ENCODE assay signal across 12 cellular contexts in the genomic region with DNA sequence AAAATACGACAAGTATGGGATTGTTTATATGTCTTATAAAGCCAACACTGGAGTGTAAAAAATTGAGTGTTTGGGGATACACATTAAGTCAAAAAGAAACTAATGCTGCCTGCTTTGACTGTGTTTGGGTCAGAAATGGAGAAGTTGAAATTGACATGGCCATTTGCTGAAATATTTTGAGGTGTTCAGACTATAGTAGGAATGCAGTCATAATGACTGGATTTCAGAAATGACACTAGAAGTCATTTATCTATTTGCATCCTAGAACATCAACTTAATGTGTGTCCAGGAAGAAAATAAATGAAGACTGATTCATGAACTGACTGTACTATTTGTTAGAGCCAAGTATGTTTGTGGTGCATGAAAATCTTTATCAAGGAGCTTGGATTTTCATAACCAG. TPM values are rescaled to one million over a fixed set of nuclear protein-coding genes. Genes with fewer than 3 reads are reported as not detected.
DNase-seq lines count a peak whose midpoint lies in the region; ATAC-seq and TF ChIP-seq lines count a peak whose summit lies in the region.
"Had no signal": no experiment of that assay in that cellular context is flagged by ENCODE, and none has a peak within 500 bp of the region (broad histone marks: within the 10 kb centered on the region; RNA-seq: fewer than 3 reads in every experiment).

No MANE protein-coding gene starts in this region.

- no TSS peak for BruUV-seq in Panc1 (replicated peaks; lab: Mats Ljungman, UMichigan)

- H3K27ac ChIP-seq in Panc1 (ENCODE audit: low read length) (peak overlapping the region; percentile 57), tibial artery (no peak overlapping the region)
- H3K27ac ChIP-seq: ascending aorta had no signal

- in situ Hi-C loops in Panc1 (cut with HindIII; ENCODE audit: low pct_unique_long_range_greater_than_20kb, low sequenced_read_pairs): no loop called here

- intact Hi-C loops in Panc1 (cut with micrococcal nuclease; ENCODE audit: unreplicated experiment) (no loop called here), tibial artery (cut with DNase I; ENCODE audit: low total_unique reads) (no loop called here)

- H3K36me3 ChIP-seq in Panc1 (ENCODE audit: control insufficient read depth, insufficient read depth, low read length) (no peaks in the 10 kb centered on the region), tibial artery (no peaks in the 10 kb centered on the region)
- H3K36me3 ChIP-seq: ascending aorta had no signal

- H3K9me3 ChIP-seq in Panc1 (ENCODE audit: control insufficient read depth, insufficient read depth, low read depth, low read length): no peaks in the 10 kb centered on the region; the same call in 1 of the 2 replicates
- H3K9me3 ChIP-seq in tibial artery: no peaks in the 10 kb centered on the region
- H3K9me3 ChIP-seq: ascending aorta had no signal

- peak overlapping the region; percentile 74 for H3K27ac Mint-ChIP-seq in mesothelial cell of epicardium
- no peak overlapping the region for H3K27ac Mint-ChIP-seq in activated T-helper 17 cell treated with anti-CD3 and anti-CD28 coated beads, Interleukin-2, amount 50 U/mL, for 72 hours
- H3K27ac Mint-ChIP-seq: CD4-positive, alpha-beta memory T cell had no signal

- H3K4me1 ChIP-seq in Panc1 (ENCODE audit: control insufficient read depth, insufficient read depth, low read length) (peaks cover 28% of the 10 kb centered on the region), tibial artery (peaks cover 0 to 71% (median 15%) of the 10 kb centered on the region in 4 donors)
- H3K4me1 ChIP-seq: ascending aorta had no signal

- TF ChIP-seq CTCF in Panc1 (IDR thresholded peaks at IDR 0.05): no peak
- no peak for TF ChIP-seq CTCF in mesothelial cell of epicardium (IDR thresholded peaks at IDR 0.05; ENCODE audit: unreplicated experiment)
- TF ChIP-seq CTCF in tibial artery (IDR thresholded peaks at IDR 0.05): no peak

- CTCF ChIA-PET in Panc1 (lab: Charles Lee): no interaction called here

- H3K27me3 ChIP-seq in Panc1 (ENCODE audit: control insufficient read depth, insufficient read depth, low read length): no peaks in the 10 kb centered on the region
- H3K27me3 ChIP-seq in tibial artery: no peaks in the 10 kb centered on the region
- H3K27me3 ChIP-seq: ascending aorta had no signal

- no peak overlapping the region for H3K4me3 Mint-ChIP-seq in mesothelial cell of epicardium
- no peak overlapping the region for H3K4me3 Mint-ChIP-seq in activated T-helper 17 cell treated with anti-CD3 and anti-CD28 coated beads, Interleukin-2, amount 50 U/mL, for 72 hours
- H3K4me3 Mint-ChIP-seq: CD4-positive, alpha-beta memory T cell had no signal

- H3K36me3 Mint-ChIP-seq in mesothelial cell of epicardium: peaks cover 18% of the 10 kb centered on the region
- no peaks in the 10 kb centered on the region for H3K36me3 Mint-ChIP-seq in activated T-helper 17 cell treated with anti-CD3 and anti-CD28 coated beads, Interleukin-2, amount 50 U/mL, for 72 hours (ENCODE audit: low read depth)
- H3K36me3 Mint-ChIP-seq: CD4-positive, alpha-beta memory T cell had no signal

- POLR2A ChIA-PET in Panc1 (lab: Charles Lee): no interaction called here

- ATAC-seq in GM18520 (IDR thresholded peaks at IDR 0.05; ENCODE audit: unreplicated experiment) (peak; percentile 69), HG02870 (IDR thresholded peaks at IDR 0.05; ENCODE audit: unreplicated experiment) (peak; percentile 75), Panc1 (no peak), GM19324 (IDR thresholded peaks at IDR 0.05; ENCODE audit: low FRiP score, unreplicated experiment) (no peak)
- no peak for ATAC-seq in activated T-helper 17 cell treated with anti-CD3 and anti-CD28 coated beads, Interleukin-2, amount 50 U/mL, for 72 hours (replicated peaks)

- DNase-seq in Panc1 (ENCODE audit: low read depth, low spot score) (no peak), mesothelial cell of epicardium (ENCODE audit: low spot score in 2 of 2, unreplicated experiment in 2 of 2) (no peak), tibial artery (no peak), germinal center (ENCODE audit: low spot score) (no peak)
- DNase-seq: CD4-positive, alpha-beta memory T cell; islet precursor cell; stimulated activated CD4-positive, alpha-beta T cell treated with anti-CD3 and anti-CD28 coated beads, Interleukin-2, amount 100 ng/mL, for 24 hours had no signal

- peaks cover 20% of the 10 kb centered on the region for H3K9me3 Mint-ChIP-seq in mesothelial cell of epicardium
- no peaks in the 10 kb centered on the region for H3K9me3 Mint-ChIP-seq in activated T-helper 17 cell treated with anti-CD3 and anti-CD28 coated beads, Interleukin-2, amount 50 U/mL, for 72 hours

- no peaks in the 10 kb centered on the region for H3K27me3 Mint-ChIP-seq in mesothelial cell of epicardium (ENCODE audit: low read depth)
- no peaks in the 10 kb centered on the region for H3K27me3 Mint-ChIP-seq in activated T-helper 17 cell treated with anti-CD3 and anti-CD28 coated beads, Interleukin-2, amount 50 U/mL, for 72 hours
- H3K27me3 Mint-ChIP-seq: CD4-positive, alpha-beta memory T cell had no signal

- H3K4me1 Mint-ChIP-seq in mesothelial cell of epicardium: peaks cover 22% of the 10 kb centered on the region
- H3K4me1 Mint-ChIP-seq in activated T-helper 17 cell treated with anti-CD3 and anti-CD28 coated beads, Interleukin-2, amount 50 U/mL, for 72 hours: no peaks in the 10 kb centered on the region
- H3K4me1 Mint-ChIP-seq: CD4-positive, alpha-beta memory T cell had no signal

- H3K4me3 ChIP-seq in Panc1 (ENCODE audit: low read depth in 2 of 2, low read length in 2 of 2): no peak overlapping the region
- H3K4me3 ChIP-seq in tibial artery: no peak overlapping the region
- H3K4me3 ChIP-seq: ascending aorta had no signal

RNA-seq across cellular contexts. Expression of gene RASAL2, which starts 28.4 kb away (rescaled TPM):
- total RNA-seq in Panc1 (2021; ENCODE audit: unreplicated experiment): 31.6 TPM
- polyA plus RNA-seq in Panc1 (2012; ENCODE audit: insufficient read length): 12.9 TPM
- 35.0 to 35.7 TPM (median 35.5 TPM) in 3 replicates for total RNA-seq in mesothelial cell of epicardium
- total RNA-seq in activated T-helper 17 cell treated with anti-CD3 and anti-CD28 coated beads, Interleukin-2, amount 50 U/mL, for 72 hours: under 1 TPM; 0.02 to 0.11 TPM
- polyA plus RNA-seq: CD4-positive, alpha-beta memory T cell had no signal

Comparison
In these comparisons a context has a peak if more than half of its experiments do, and no peak if none do; other contexts are left out.
1. ATAC-seq: peak in GM18520 (single experiment) and HG02870 (single experiment); none in Panc1 (single experiment), GM19324 (single experiment) and activated T-helper 17 cell treated with anti-CD3 and anti-CD28 coated beads, Interleukin-2, amount 50 U/mL, for 72 hours (single experiment).
2. RNA of gene RASAL2, which starts 28.4 kb away (total RNA-seq): 35.0 to 35.7 TPM in mesothelial cell of epicardium and 31.6 TPM in Panc1 (single experiment); 0.02 to 0.11 TPM in activated T-helper 17 cell treated with anti-CD3 and anti-CD28 coated beads, Interleukin-2, amount 50 U/mL, for 72 hours; every median in the first group is over 10 times any median in the second.